In genomic region chr5:180808461-180809000, GRCh38 we compare ENCODE assay signal across 8 cellular contexts. TPM values are rescaled to one million over a fixed set of nuclear protein-coding genes. Genes with fewer than 3 reads are reported as not detected.
DNase-seq lines count a peak whose midpoint lies in the region; TF ChIP-seq lines count a peak whose summit lies in the region.

No MANE protein-coding gene starts in this region.

- no peaks in the 10 kb centered on the region for H3K9me3 Mint-ChIP-seq in neural crest cell

- H3K4me2 ChIP-seq in BLaER1 (peak overlapping the region; percentile 94), MM.1S (ENCODE audit: low read depth, low read length) (peak overlapping the region; percentile 98)

- no peak for DNase-seq in MM.1S
- no peak for DNase-seq in coronary artery (ENCODE audit: low spot score)
- DNase-seq in neural crest cell (ENCODE audit: low read depth, low spot score) = no peak
- no peak for DNase-seq in foreskin melanocyte
- no peak for DNase-seq in NCI-H1092 (lab: John Stamatoyannopoulos, UW)
- DNase-seq in NCI-H128 (lab: John Stamatoyannopoulos, UW; ENCODE audit: unreplicated experiment) = no peak
- DNase-seq in occipital lobe (lab: John Stamatoyannopoulos, UW) = no peak

- H3K27ac Mint-ChIP-seq in neural crest cell (ENCODE audit: unreplicated experiment) = peak overlapping the region; percentile 65

- H3K27me3 ChIP-seq in BLaER1 = no peaks in the 10 kb centered on the region
- no peaks in the 10 kb centered on the region for H3K27me3 ChIP-seq in MM.1S (replicated peaks; ENCODE audit: insufficient read depth, low read length)

- H3K79me2 ChIP-seq in MM.1S (ENCODE audit: low read length) = peaks cover 64% of the 10 kb centered on the region

- H3K4me3 ChIP-seq in BLaER1 = peak overlapping the region; percentile 97
- H3K4me3 ChIP-seq in MM.1S (ENCODE audit: low read length) = peak overlapping the region; percentile 71
- peak overlapping the region; percentile 91 for H3K4me3 ChIP-seq in coronary artery

- H2AFZ ChIP-seq in MM.1S (ENCODE audit: low read length) = no peak overlapping the region

- H3K4me3 Mint-ChIP-seq in neural crest cell = peak overlapping the region; percentile 92

- H3K9me2 ChIP-seq in MM.1S (replicated peaks; ENCODE audit: insufficient read depth, low read length) = no peaks in the 10 kb centered on the region

- peaks cover 64% of the 10 kb centered on the region for H3K4me1 Mint-ChIP-seq in neural crest cell

- TF ChIP-seq CTCF in MM.1S (IDR thresholded peaks at IDR 0.05; ENCODE audit: low read length) = no peak
- TF ChIP-seq CTCF in coronary artery (IDR thresholded peaks at IDR 0.05) = no peak
- TF ChIP-seq CTCF in neural crest cell (conservative IDR thresholded peaks at IDR 0.05) = no peak

- no peaks in the 10 kb centered on the region for H3K27me3 Mint-ChIP-seq in neural crest cell (ENCODE audit: low read depth)

- H3K9ac ChIP-seq in BLaER1 (peak overlapping the region; percentile 99), MM.1S (ENCODE audit: low read length) (peak overlapping the region; percentile 94; the same call in 1 of the 2 replicates)

- no peaks in the 10 kb centered on the region for H3K36me3 ChIP-seq in BLaER1
- no peaks in the 10 kb centered on the region for H3K36me3 ChIP-seq in MM.1S (replicated peaks; ENCODE audit: insufficient read depth, low read length)

- H3K4me1 ChIP-seq in BLaER1 = peaks cover 73% of the 10 kb centered on the region
- H3K4me1 ChIP-seq in MM.1S (ENCODE audit: low read length) = peaks cover 55% of the 10 kb centered on the region

- peaks cover 72% of the 10 kb centered on the region for H3F3A ChIP-seq in MM.1S (ENCODE audit: insufficient read depth, low read length)

- H3K27ac ChIP-seq in BLaER1 (peak overlapping the region; percentile 99), MM.1S (ENCODE audit: low read length) (peak overlapping the region; percentile 99; the same call in 1 of the 2 replicates), coronary artery (peak overlapping the region; percentile 31 to 70)

- no peaks in the 10 kb centered on the region for H3K36me3 Mint-ChIP-seq in neural crest cell (ENCODE audit: low read depth)

- H4K20me1 ChIP-seq in BLaER1 (0 out of 2 replicates have a peak, but pooled peaks cover 15% of the 10 kb centered on the region), MM.1S (ENCODE audit: insufficient read depth, low read length) (no peaks in the 10 kb centered on the region)

- H3K9me3 ChIP-seq in BLaER1 (no peaks in the 10 kb centered on the region), MM.1S (replicated peaks; ENCODE audit: insufficient read depth, low read length) (no peaks in the 10 kb centered on the region)

RNA-seq across cellular contexts. Expression of gene MGAT1, which starts 5.9 kb away (rescaled TPM):
- total RNA-seq in neural crest cell = 57.0 and 57.1 TPM in 2 replicates
- total RNA-seq in occipital lobe = 28.7 TPM

RNA-seq across cellular contexts. Expression of gene ZFP62, which starts 52.5 kb away (rescaled TPM):
- total RNA-seq in neural crest cell (41.6 and 44.4 TPM in 2 replicates), occipital lobe (52.3 TPM)
